In genomic region chr20:39225536-39225935, GRCh38 we compare ENCODE assay signal across 23 cellular contexts.
"Had no signal": no experiment of that assay in that cellular context is flagged by ENCODE, and none has a peak within 500 bp of the region (broad histone marks: within the 10 kb centered on the region; RNA-seq: fewer than 3 reads in every experiment).

No MANE protein-coding gene starts in this region.

- DNase-seq: activated CD4-positive, alpha-beta T cell treated with anti-CD3 and anti-CD28 coated beads for 48 hours; activated CD4-positive, alpha-beta T cell treated with anti-CD3 and anti-CD28 coated beads, Interleukin-2, amount 50 U/mL, for 4 hours; activated CD4-positive, CD25-positive, alpha-beta regulatory T cell treated with anti-CD3 and anti-CD28 coated beads, Interleukin-2, amount 50 U/mL, for 72 hours; activated CD8-positive, alpha-beta T cell treated with anti-CD3 and anti-CD28 coated beads, Interleukin-2, amount 10 ng/mL, durations not matched to agents 7 days and 5 days; activated effector memory CD4-positive, alpha-beta T cell treated with Interleukin-2 at 50 U/mL for 16 hours; activated naive CD4-positive, alpha-beta T cell; activated T-cell treated with anti-CD3 and anti-CD28 coated beads, Interleukin-2, amount 50 U/mL, for 24 hours; aorta; caudate nucleus; Karpas-422; NCI-H1105 treated with DMSO at 0.1 percent for 48 hours; NCI-H1436 treated with DMSO at 0.1 percent for 48 hours; NCI-H187; NCI-H2081; NCI-H524; Right ventricle myocardium superior; SJCRH30; SK-N-SH; T-helper 1 cell had no signal

- H3K9ac ChIP-seq: SK-N-SH had no signal

- H3K4me3 Mint-ChIP-seq: activated CD8-positive, alpha-beta T cell treated with anti-CD3 and anti-CD28 coated beads, Interleukin-2, amount 10 ng/mL, durations not matched to agents 7 days and 5 days; activated naive CD4-positive, alpha-beta T cell treated with anti-CD3 and anti-CD28 coated beads, Interleukin-2, amount 50 U/mL, for 24 hours; activated T-cell treated with anti-CD3 and anti-CD28 coated beads, Interleukin-2, amount 50 U/mL, for 24 hours; activated T-helper 1 cell treated with anti-CD3 and anti-CD28 coated beads, Interleukin-12 subunit alpha, Interleukin-12 subunit beta, Interleukin-2, Interleukin-4 antibody, amounts not matched to agents 30 ng/mL and 10 ng/mL and 1 ng/mL, durations not matched to agents 14 hours and 24 hours and 36 hours had no signal

- H3K9me3 Mint-ChIP-seq: activated naive CD4-positive, alpha-beta T cell treated with anti-CD3 and anti-CD28 coated beads, Interleukin-2, amount 50 U/mL, for 24 hours; activated T-cell treated with anti-CD3 and anti-CD28 coated beads, Interleukin-2, amount 50 U/mL, for 24 hours; activated T-helper 1 cell treated with anti-CD3 and anti-CD28 coated beads, Interleukin-12 subunit alpha, Interleukin-12 subunit beta, Interleukin-2, Interleukin-4 antibody, amounts not matched to agents 30 ng/mL and 10 ng/mL and 1 ng/mL, durations not matched to agents 14 hours and 24 hours and 36 hours had no signal

- H3K9me2 ChIP-seq: SK-N-SH had no signal

- H3K4me2 ChIP-seq: SK-N-SH had no signal

- H3K4me3 ChIP-seq: breast epithelium, SJCRH30 had no signal

- H3K4me1 Mint-ChIP-seq: activated naive CD4-positive, alpha-beta T cell treated with anti-CD3 and anti-CD28 coated beads, Interleukin-2, amount 50 U/mL, for 24 hours had no signal

- H3K36me3 ChIP-seq: breast epithelium, SJCRH30 had no signal

- H3K9me3 ChIP-seq: breast epithelium, SJCRH30, SK-N-SH had no signal

- H3K27me3 ChIP-seq: breast epithelium, SJCRH30 had no signal

- ATAC-seq: activated CD8-positive, alpha-beta T cell treated with anti-CD3 and anti-CD28 coated beads, Interleukin-2, amount 10 ng/mL, durations not matched to agents 7 days and 5 days had no signal

- H3K27ac Mint-ChIP-seq: activated CD8-positive, alpha-beta T cell treated with anti-CD3 and anti-CD28 coated beads, Interleukin-2, amount 10 ng/mL, durations not matched to agents 7 days and 5 days; activated naive CD4-positive, alpha-beta T cell treated with anti-CD3 and anti-CD28 coated beads, Interleukin-2, amount 50 U/mL, for 24 hours; activated T-cell treated with anti-CD3 and anti-CD28 coated beads, Interleukin-2, amount 50 U/mL, for 24 hours; activated T-helper 1 cell treated with anti-CD3 and anti-CD28 coated beads, Interleukin-12 subunit alpha, Interleukin-12 subunit beta, Interleukin-2, Interleukin-4 antibody, amounts not matched to agents 30 ng/mL and 10 ng/mL and 1 ng/mL, durations not matched to agents 14 hours and 24 hours and 36 hours had no signal

- H3K4me1 ChIP-seq: breast epithelium, SJCRH30 had no signal

- H3K27ac ChIP-seq: breast epithelium, RWPE1, SJCRH30 had no signal

- H3K36me3 Mint-ChIP-seq: activated naive CD4-positive, alpha-beta T cell treated with anti-CD3 and anti-CD28 coated beads, Interleukin-2, amount 50 U/mL, for 24 hours had no signal
